In the genomic region with DNA sequence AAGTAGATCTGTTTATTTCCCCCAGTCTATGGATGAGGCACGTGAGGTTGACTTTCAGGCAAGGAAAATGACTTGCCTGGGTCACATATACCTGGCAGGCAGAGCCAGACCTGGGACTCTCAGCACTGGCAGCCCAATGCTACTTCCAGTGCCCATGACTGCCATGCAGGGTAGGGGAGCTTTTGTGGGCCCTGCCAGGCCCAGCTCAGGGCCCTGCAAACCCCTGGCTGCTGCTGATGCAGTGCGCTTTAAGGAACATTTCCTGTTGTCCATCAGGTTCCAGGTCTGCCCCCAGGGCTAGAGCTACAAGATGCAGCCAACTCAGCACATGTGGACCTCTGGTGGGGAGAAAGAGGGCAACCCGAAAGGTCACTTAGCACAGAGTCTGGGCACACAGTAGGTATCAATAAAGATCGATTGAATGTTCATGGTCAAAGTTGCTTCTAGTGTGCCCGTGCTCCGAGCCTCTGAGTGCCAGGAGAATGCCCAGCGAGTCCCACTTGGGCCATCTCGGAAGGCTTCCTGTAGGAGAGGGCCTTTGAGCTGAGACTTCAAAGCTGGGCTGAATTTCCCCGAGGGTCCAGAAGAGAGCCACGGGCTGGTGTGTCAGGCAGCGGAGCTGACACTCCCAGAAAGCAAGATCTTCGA, we compare ENCODE assay signal across 10 cellular contexts. TPM values are rescaled to one million over a fixed set of nuclear protein-coding genes. Genes with fewer than 3 reads are reported as not detected.
DNase-seq lines count a peak whose midpoint lies in the region; ATAC-seq and TF ChIP-seq lines count a peak whose summit lies in the region.
"Had no signal": no experiment of that assay in that cellular context is flagged by ENCODE, and none has a peak within 500 bp of the region (broad histone marks: within the 10 kb centered on the region; RNA-seq: fewer than 3 reads in every experiment).

No MANE protein-coding gene starts in this region.

- no peak overlapping the region for H3K23ac ChIP-seq in mesendoderm (ENCODE audit: low read length)
- no peak overlapping the region for H3K23ac ChIP-seq in mesenchymal stem cell (ENCODE audit: low read length in 2 of 2)

- H3K18ac ChIP-seq in mesendoderm (ENCODE audit: low read length) (no peak overlapping the region), mesenchymal stem cell (ENCODE audit: low read depth in 1 of 2, low read length in 2 of 2) (no peak overlapping the region)

- no peaks in the 10 kb centered on the region for H3K9me3 Mint-ChIP-seq in activated T-helper 2 cell treated with anti-CD3 and anti-CD28 coated beads, Interferon-gamma antibody, Interleukin-2, Interleukin-4, amounts not matched to agents 10 μg/mL and 5 μg/mL and 100 μg/mL, durations not matched to agents 14 hours and 24 hours and 36 hours

- TF ChIP-seq POLR2A in vagina (IDR thresholded peaks at IDR 0.05): no peak

- H3K4me1 Mint-ChIP-seq in activated T-helper 2 cell treated with anti-CD3 and anti-CD28 coated beads, Interferon-gamma antibody, Interleukin-2, Interleukin-4, amounts not matched to agents 10 μg/mL and 5 μg/mL and 100 μg/mL, durations not matched to agents 14 hours and 24 hours and 36 hours (ENCODE audit: low read depth): peaks cover 62% of the 10 kb centered on the region

- DNase-seq in cardiac septum (ENCODE audit: low spot score) (peak; percentile 20), right atrium auricular region (ENCODE audit: low spot score) (no peak), mesendoderm (peak; percentile 43), vagina (ENCODE audit: extremely low spot score in 2 of 2) (no peak), KBM-7 (no peak), mesenchymal stem cell (no peak)
- DNase-seq in activated T-helper 2 cell treated with anti-CD3 and anti-CD28 coated beads, Interferon-gamma antibody, Interleukin-2, Interleukin-4, amounts not matched to agents 10 μg/mL and 5 μg/mL and 100 μg/mL, durations not matched to agents 14 hours and 24 hours and 36 hours (ENCODE audit: low spot score): no peak

- H3K27ac Mint-ChIP-seq in activated T-helper 2 cell treated with anti-CD3 and anti-CD28 coated beads, Interferon-gamma antibody, Interleukin-2, Interleukin-4, amounts not matched to agents 10 μg/mL and 5 μg/mL and 100 μg/mL, durations not matched to agents 14 hours and 24 hours and 36 hours: peak overlapping the region; percentile 60

- H4K91ac ChIP-seq in mesenchymal stem cell (ENCODE audit: low read length): no peak overlapping the region

- TF ChIP-seq CTCF in right atrium auricular region (IDR thresholded peaks at IDR 0.05): no peak
- no peak for TF ChIP-seq CTCF in vagina (IDR thresholded peaks at IDR 0.05)

- H3K4me3 ChIP-seq in right atrium auricular region (peak overlapping the region in 1 of 2 donors; percentile 52), mesendoderm (ENCODE audit: low read length) (no peak overlapping the region), vagina (peak overlapping the region; percentile 42 to 53), mesenchymal stem cell (ENCODE audit: insufficient read depth in 1 of 2, low read depth in 1 of 2, low read length in 2 of 2) (no peak overlapping the region)

- in situ Hi-C loops in KBM-7 (cut with MboI; ENCODE audit: low pct_unique_long_range_greater_than_20kb, low sequenced_read_pairs): no loop called here

- no peak overlapping the region for H2AK5ac ChIP-seq in mesendoderm (ENCODE audit: low read length)
- H2AK5ac ChIP-seq in mesenchymal stem cell (ENCODE audit: low read length, severe bottlenecking): no peak overlapping the region

- H3K36me3 ChIP-seq in right atrium auricular region (no peaks in the 10 kb centered on the region), mesendoderm (ENCODE audit: control insufficient read depth, insufficient read depth, low read length) (no peaks in the 10 kb centered on the region), vagina (no peaks in the 10 kb centered on the region), mesenchymal stem cell (ENCODE audit: control insufficient read depth in 1 of 2, insufficient read depth in 2 of 2, low read depth in 1 of 2, low read length in 2 of 2) (no peaks in the 10 kb centered on the region)

- no peaks in the 10 kb centered on the region for H3K79me1 ChIP-seq in mesendoderm (ENCODE audit: low read length)
- H3K79me1 ChIP-seq in mesenchymal stem cell (replicated peaks; ENCODE audit: low read length, poor library complexity, severe bottlenecking): no peaks in the 10 kb centered on the region

- H2BK12ac ChIP-seq in mesenchymal stem cell (ENCODE audit: low read length in 2 of 2): no peak overlapping the region

- peaks cover 34% of the 10 kb centered on the region for H3K36me3 Mint-ChIP-seq in activated T-helper 2 cell treated with anti-CD3 and anti-CD28 coated beads, Interferon-gamma antibody, Interleukin-2, Interleukin-4, amounts not matched to agents 10 μg/mL and 5 μg/mL and 100 μg/mL, durations not matched to agents 14 hours and 24 hours and 36 hours (ENCODE audit: low read depth)

- H3K27me3 Mint-ChIP-seq in activated T-helper 2 cell treated with anti-CD3 and anti-CD28 coated beads, Interferon-gamma antibody, Interleukin-2, Interleukin-4, amounts not matched to agents 10 μg/mL and 5 μg/mL and 100 μg/mL, durations not matched to agents 14 hours and 24 hours and 36 hours (ENCODE audit: low read depth): no peaks in the 10 kb centered on the region

- no peak for ATAC-seq in GM18873 (IDR thresholded peaks at IDR 0.05; ENCODE audit: low FRiP score, unreplicated experiment)

- no peak overlapping the region for H3K14ac ChIP-seq in mesenchymal stem cell (ENCODE audit: low read length in 2 of 2)

- H4K8ac ChIP-seq in mesendoderm (ENCODE audit: low read depth, low read length) (no peak overlapping the region), mesenchymal stem cell (ENCODE audit: low read length) (no peak overlapping the region)

- H2BK120ac ChIP-seq in mesendoderm (ENCODE audit: low read depth, low read length) (no peak overlapping the region), mesenchymal stem cell (ENCODE audit: low read depth, low read length) (no peak overlapping the region)

- H3K56ac ChIP-seq in mesendoderm (ENCODE audit: low read length): no peak overlapping the region

- no peak overlapping the region for H3K4ac ChIP-seq in mesendoderm (ENCODE audit: low read depth, low read length)
- no peak overlapping the region for H3K4ac ChIP-seq in mesenchymal stem cell (ENCODE audit: low read depth in 1 of 2, low read length in 2 of 2)

- H3K79me2 ChIP-seq in mesendoderm (ENCODE audit: control insufficient read depth, insufficient read depth, low read length): no peaks in the 10 kb centered on the region

- H3K9ac ChIP-seq in mesendoderm (ENCODE audit: low read length) (no peak overlapping the region), mesenchymal stem cell (ENCODE audit: low read length) (no peak overlapping the region)

- H3K4me3 Mint-ChIP-seq in activated T-helper 2 cell treated with anti-CD3 and anti-CD28 coated beads, Interferon-gamma antibody, Interleukin-2, Interleukin-4, amounts not matched to agents 10 μg/mL and 5 μg/mL and 100 μg/mL, durations not matched to agents 14 hours and 24 hours and 36 hours (ENCODE audit: low read depth): peak overlapping the region; percentile 76

- H3K9me3 ChIP-seq in right atrium auricular region (no peaks in the 10 kb centered on the region), vagina (no peaks in the 10 kb centered on the region), mesenchymal stem cell (ENCODE audit: control insufficient read depth, low read length) (no peaks in the 10 kb centered on the region)

- no peak overlapping the region for H3K4me2 ChIP-seq in mesendoderm (ENCODE audit: low read length)
- H3K4me2 ChIP-seq in mesenchymal stem cell (ENCODE audit: low read length, poor library complexity, severe bottlenecking): no peak overlapping the region

- H3K4me1 ChIP-seq in right atrium auricular region: peaks cover 0 to 18% of the 10 kb centered on the region in 2 donors
- H3K4me1 ChIP-seq in mesendoderm (ENCODE audit: control insufficient read depth, low read depth, low read length): no peaks in the 10 kb centered on the region
- peaks cover 19% of the 10 kb centered on the region for H3K4me1 ChIP-seq in vagina
- H3K4me1 ChIP-seq in mesenchymal stem cell (ENCODE audit: control insufficient read depth, insufficient read depth, low read depth, low read length): peaks cover 14% of the 10 kb centered on the region

- WGBS in mesendoderm (ENCODE audit: extremely low coverage, insufficient coverage, low lambda C conversion rate): no CpG with 5 or more reads among the region's 12 CpGs
- WGBS in mesenchymal stem cell: 49% methylated on average over 12 of the region's 12 CpGs

- no peak overlapping the region for H4K5ac ChIP-seq in mesendoderm (ENCODE audit: low read length)

- H3K27me3 ChIP-seq in right atrium auricular region (peaks cover 0 to 18% of the 10 kb centered on the region in 2 donors), mesendoderm (ENCODE audit: insufficient read depth, low read length, poor library complexity) (peaks cover 16% of the 10 kb centered on the region), vagina (peaks cover 19% of the 10 kb centered on the region), mesenchymal stem cell (ENCODE audit: control insufficient read depth in 1 of 2, insufficient read depth in 1 of 2, low read length in 2 of 2) (peaks cover 85 to 86% of the 10 kb centered on the region in 2 experiments)

- H3K27ac ChIP-seq in right atrium auricular region (no peak overlapping the region), mesendoderm (ENCODE audit: low read depth, low read length) (no peak overlapping the region), vagina (no peak overlapping the region), mesenchymal stem cell (ENCODE audit: low read length, poor library complexity, severe bottlenecking) (no peak overlapping the region)
- H3K27ac ChIP-seq: C4-2B had no signal

- H2BK15ac ChIP-seq in mesendoderm (replicated peaks; ENCODE audit: low read depth): no peak overlapping the region
- no peak overlapping the region for H2BK15ac ChIP-seq in mesenchymal stem cell (ENCODE audit: low read depth, poor library complexity, severe bottlenecking)

- no peak overlapping the region for H2BK5ac ChIP-seq in mesendoderm (ENCODE audit: low read length)
- no peak overlapping the region for H2BK5ac ChIP-seq in mesenchymal stem cell (ENCODE audit: low read depth, low read length, poor library complexity, severe bottlenecking)

- intact Hi-C loops in cardiac septum (cut with DNase I): no loop called here
- intact Hi-C loops in activated T-helper 2 cell treated with anti-CD3 and anti-CD28 coated beads, Interferon-gamma antibody, Interleukin-2, Interleukin-4, amounts not matched to agents 10 μg/mL and 5 μg/mL and 100 μg/mL, durations not matched to agents 14 hours and 24 hours and 36 hours (cut with micrococcal nuclease): loop anchor here (1.0 to 5.0 kb wide), 4 partner anchors 11 to 163 kb away; no protein-coding TSS in a partner anchor
- intact Hi-C loops in vagina (cut with DNase I): no loop called here

- H2AFZ ChIP-seq in mesenchymal stem cell (ENCODE audit: low read depth, low read length): no peak overlapping the region

RNA-seq across cellular contexts. Expression of gene TBX21, which starts 0.5 kb away (rescaled TPM):
- total RNA-seq in cardiac septum: 0.30 TPM
- total RNA-seq in right atrium auricular region: under 1 TPM in 1 of 2 donors, not detected in 1; 0.39 TPM
- total RNA-seq in activated T-helper 2 cell treated with anti-CD3 and anti-CD28 coated beads, Interferon-gamma antibody, Interleukin-2, Interleukin-4, amounts not matched to agents 10 μg/mL and 5 μg/mL and 100 μg/mL, durations not matched to agents 14 hours and 24 hours and 36 hours: 40.4 and 40.6 TPM in 2 replicates
- polyA plus RNA-seq in mesendoderm (2013, experiment 1 of 2): 0.01 TPM
- 0.04 TPM for polyA plus RNA-seq in mesendoderm (2013, experiment 2 of 2)
- total RNA-seq in vagina: 2.9 TPM
- polyA plus RNA-seq in mesenchymal stem cell (2013, experiment 1 of 2): not detected
- not detected for polyA plus RNA-seq in mesenchymal stem cell (2013, experiment 2 of 2)
- total RNA-seq: SK-MEL-5 had no signal

RNA-seq across cellular contexts. Expression of gene TBKBP1, which starts 38.6 kb away (rescaled TPM):
- total RNA-seq in cardiac septum: 11.2 TPM
- 10 to 100 TPM; 10.9 to 13.7 TPM for total RNA-seq in right atrium auricular region
- 9.8 and 11.3 TPM in 2 replicates for total RNA-seq in activated T-helper 2 cell treated with anti-CD3 and anti-CD28 coated beads, Interferon-gamma antibody, Interleukin-2, Interleukin-4, amounts not matched to agents 10 μg/mL and 5 μg/mL and 100 μg/mL, durations not matched to agents 14 hours and 24 hours and 36 hours
- 8.1 TPM for polyA plus RNA-seq in mesendoderm (2013, experiment 1 of 2)
- 7.0 TPM for polyA plus RNA-seq in mesendoderm (2013, experiment 2 of 2)
- total RNA-seq in vagina: 13.8 TPM
- 11.9 TPM for polyA plus RNA-seq in mesenchymal stem cell (2013, experiment 1 of 2)
- polyA plus RNA-seq in mesenchymal stem cell (2013, experiment 2 of 2): 11.7 TPM

Comparison
In these comparisons a context has a peak if more than half of its experiments do, and no peak if none do; other contexts are left out.
1. DNase-seq: peak in cardiac septum (single experiment) and mesendoderm (single experiment); none in right atrium auricular region (single experiment), activated T-helper 2 cell treated with anti-CD3 and anti-CD28 coated beads, Interferon-gamma antibody, Interleukin-2, Interleukin-4, amounts not matched to agents 10 μg/mL and 5 μg/mL and 100 μg/mL, durations not matched to agents 14 hours and 24 hours and 36 hours (single experiment), vagina (0 of 2), KBM-7 (single experiment) and mesenchymal stem cell (single experiment).
2. H3K4me3 ChIP-seq: peak in vagina (2 of 2); none in mesendoderm (single experiment) and mesenchymal stem cell (0 of 2).
3. RNA of gene TBX21, which starts 0.5 kb away (total RNA-seq): 40.4 to 40.6 TPM in activated T-helper 2 cell treated with anti-CD3 and anti-CD28 coated beads, Interferon-gamma antibody, Interleukin-2, Interleukin-4, amounts not matched to agents 10 μg/mL and 5 μg/mL and 100 μg/mL, durations not matched to agents 14 hours and 24 hours and 36 hours; 2.9 TPM in vagina (single experiment), 0.39 TPM in right atrium auricular region and 0.30 TPM in cardiac septum (single experiment); every median in the first group is over 10 times any median in the second.